8 cellular contexts compared by ENCODE assay signal in the genomic region with DNA sequence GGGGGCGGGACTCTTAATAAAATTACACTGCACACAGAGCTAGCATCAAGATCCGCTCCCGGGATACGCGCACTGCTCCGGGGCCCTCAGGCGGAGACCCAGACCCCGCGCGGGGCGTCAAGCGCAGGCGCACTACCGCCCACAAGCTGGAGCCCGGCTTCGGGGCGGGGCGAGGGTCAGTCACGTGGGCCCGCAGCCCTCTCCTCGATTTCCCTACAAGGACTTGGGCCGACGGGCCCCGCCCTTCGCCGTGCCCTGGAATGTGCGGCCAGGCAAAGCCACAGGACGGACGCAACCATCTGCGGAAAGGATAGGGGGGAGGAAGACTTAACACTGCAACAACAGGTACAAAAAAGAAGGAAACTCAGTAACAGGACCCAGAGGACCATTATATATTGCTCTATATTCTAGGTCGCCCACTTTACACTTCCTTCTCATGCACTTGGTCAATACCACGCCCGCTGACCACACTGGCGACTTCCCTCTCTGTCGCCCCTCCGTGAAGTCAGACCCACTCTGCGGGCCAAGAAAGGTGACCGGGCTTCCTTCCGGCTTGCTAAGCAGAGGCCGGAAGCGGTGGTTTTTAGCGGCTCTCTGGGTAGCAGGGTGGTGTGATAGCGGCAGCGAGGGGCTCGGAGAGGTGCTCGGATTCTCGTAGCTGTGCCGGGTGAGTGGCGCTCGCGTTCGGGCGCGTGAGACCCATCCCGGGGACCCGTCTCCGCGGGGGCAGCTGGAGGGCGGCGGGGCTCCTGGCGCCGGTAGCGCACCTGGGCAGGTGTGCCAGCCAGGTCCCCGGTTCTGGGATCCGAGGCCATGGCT. TPM values are rescaled to one million over a fixed set of nuclear protein-coding genes. Genes with fewer than 3 reads are reported as not detected.
DNase-seq lines count a peak whose midpoint lies in the region; ATAC-seq and TF ChIP-seq lines count a peak whose summit lies in the region.

A gene (plus strand): TSS at position 559 of the 819 bp plus-strand sequence. CDS start 5,447 bp downstream, outside the sequence.

- H3K9ac ChIP-seq in iPS-18a (ENCODE audit: low read length): peak within 1 kb of the TSS; percentile 99
- H3K9ac ChIP-seq in skeletal muscle tissue (ENCODE audit: low read depth in 1 of 3, low read length in 3 of 3): peak within 1 kb of the TSS; percentile 98 to 99 (median 99)

- peak within 1 kb of the TSS; percentile 65 for H2AFZ ChIP-seq in ACC112 (ENCODE audit: low read length, unreplicated experiment)

- H3K27me3 ChIP-seq in ACC112 (ENCODE audit: insufficient read depth, low read length) (no peaks in the 10 kb centered on the region), breast epithelium (no peaks in the 10 kb centered on the region), iPS-18a (ENCODE audit: control insufficient read depth, insufficient read depth, low read length) (peaks cover 4% of the 10 kb centered on the region), skeletal muscle tissue (ENCODE audit: control insufficient read depth in 3 of 3, insufficient read depth in 3 of 3, low read length in 3 of 3) (no peaks in the 10 kb centered on the region)

- H3K9me3 ChIP-seq in breast epithelium: no peaks in the 10 kb centered on the region
- no peaks in the 10 kb centered on the region for H3K9me3 ChIP-seq in iPS-18a (ENCODE audit: control insufficient read depth, low read depth, low read length)
- no peaks in the 10 kb centered on the region for H3K9me3 ChIP-seq in skeletal muscle tissue (ENCODE audit: control insufficient read depth in 3 of 3, low read length in 3 of 3)

- H3K27ac ChIP-seq in ACC112 (ENCODE audit: low read depth, low read length): peak within 1 kb of the TSS; percentile 88
- H3K27ac ChIP-seq in VCaP: peak within 1 kb of the TSS; percentile 96
- H3K27ac ChIP-seq in breast epithelium: peak within 1 kb of the TSS; percentile 99 to 100
- H3K27ac ChIP-seq in iPS-18a (ENCODE audit: low read length): peak within 1 kb of the TSS; percentile 100
- H3K27ac ChIP-seq in skeletal muscle tissue (ENCODE audit: low read depth, low read length): peak within 1 kb of the TSS; percentile 99

- peaks cover 62% of the 10 kb centered on the region for H3K79me2 ChIP-seq in ACC112 (ENCODE audit: control insufficient read depth, insufficient read depth, low read length, unreplicated experiment)

- ATAC-seq in GM18870 (IDR thresholded peaks at IDR 0.05; ENCODE audit: unreplicated experiment) (peak; percentile 79), HG03135 (IDR thresholded peaks at IDR 0.05; ENCODE audit: unreplicated experiment) (peak; percentile 84)

- H3K4me1 ChIP-seq in ACC112 (ENCODE audit: control insufficient read depth, insufficient read depth, low read length, unreplicated experiment) (peaks cover 32% of the 10 kb centered on the region), breast epithelium (peaks cover 4 to 5% of the 10 kb centered on the region in 2 donors), iPS-18a (ENCODE audit: control insufficient read depth, low read depth, low read length) (peaks cover 19% of the 10 kb centered on the region), skeletal muscle tissue (ENCODE audit: control insufficient read depth in 3 of 3, insufficient read depth in 3 of 3, low read length in 3 of 3) (peaks cover 21 to 42% (median 23%) of the 10 kb centered on the region in 3 donors)

- TF ChIP-seq CTCF in VCaP (conservative IDR thresholded peaks at IDR 0.05) (no peak), breast epithelium (IDR thresholded peaks at IDR 0.05) (peak in 1 of 3 donors; percentile 6)

- H3K36me3 ChIP-seq in ACC112 (ENCODE audit: insufficient read depth, low read length) (peaks cover 6% of the 10 kb centered on the region; the same call in 1 of the 2 replicates), breast epithelium (no peaks in the 10 kb centered on the region), iPS-18a (ENCODE audit: control insufficient read depth, low read depth, low read length) (peaks cover 10% of the 10 kb centered on the region), skeletal muscle tissue (ENCODE audit: control insufficient read depth in 3 of 3, insufficient read depth in 3 of 3, low read length in 3 of 3) (no peaks in the 10 kb centered on the region)

- intact Hi-C loops in breast epithelium (cut with DNase I; ENCODE audit: low total_unique reads): no loop called here

- peak; percentile 98 for DNase-seq in NCI-H2196 treated with DMSO at 0.1 percent for 48 hours (lab: John Stamatoyannopoulos, UW; ENCODE audit: unreplicated experiment)
- peak; percentile 96 to 98 for DNase-seq in breast epithelium (ENCODE audit: low spot score in 2 of 2)

- peak; percentile 93 for TF ChIP-seq POLR2A in breast epithelium (IDR thresholded peaks at IDR 0.05)

- H3K4me3 ChIP-seq in ACC112 (ENCODE audit: low read depth, low read length) (peak within 1 kb of the TSS; percentile 80), breast epithelium (peak within 1 kb of the TSS; percentile 94 to 99 (median 98)), iPS-18a (ENCODE audit: low read length) (peak within 1 kb of the TSS; percentile 90), skeletal muscle tissue (ENCODE audit: low read length in 3 of 3) (peak within 1 kb of the TSS; percentile 84 to 95 (median 94))

RNA-seq across cellular contexts. Expression of the gene that starts here (rescaled TPM):
- total RNA-seq in breast epithelium (100 to 1,000 TPM; 403 to 495 (median 444) TPM), skeletal muscle tissue (694 TPM)

Comparison
In these comparisons a context has a peak if more than half of its experiments do, and no peak if none do; other contexts are left out.
1. Peak in every context shown above with its lines: DNase-seq, ATAC-seq, H3K4me3 ChIP-seq and H3K27ac ChIP-seq.